In the genomic region with DNA sequence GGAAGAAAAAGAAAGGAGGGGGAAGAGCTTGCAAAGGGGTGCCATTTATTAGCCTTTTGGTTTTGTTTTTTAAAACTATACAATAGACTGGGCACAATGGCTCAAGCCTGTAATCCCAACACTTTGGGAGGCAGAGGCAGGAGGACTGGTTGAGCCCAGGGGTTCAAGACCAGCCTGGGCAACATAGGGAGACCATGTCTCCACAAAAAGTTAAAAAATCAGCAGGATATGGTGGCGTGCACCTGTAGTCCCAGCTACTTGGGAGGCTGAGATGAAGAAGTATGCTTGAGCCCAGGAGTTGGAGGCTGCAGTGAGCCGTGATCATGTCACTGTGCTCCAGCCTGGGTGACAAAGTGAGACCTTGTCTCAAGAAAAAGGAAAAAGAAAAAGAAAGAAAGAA, we compare ENCODE assay signal across 1 cellular context.
TF ChIP-seq lines count a peak whose summit lies in the region.

No MANE protein-coding gene starts in this region.

TF ChIP-seq in HepG2, 621 proteins besides CTCF, POLR2A, EP300 and RAD21:
- TF ChIP-seq ZNF292 (CRISPR knock-in tag; IDR thresholded peaks at IDR 0.05; ENCODE audit: borderline replicate concordance, low read depth): 0 out of 2 replicates have a peak, but pooled peaks have one; percentile 26
- no peak for TF ChIP-seq KDM3A (CRISPR knock-in tag; IDR thresholded peaks at IDR 0.05; ENCODE audit: low read depth)
- 0 out of 2 replicates have a peak, but pooled peaks have one; percentile 4 for TF ChIP-seq ZMYM4 (CRISPR knock-in tag; IDR thresholded peaks at IDR 0.05)
- TF ChIP-seq EHMT2 (IDR thresholded peaks at IDR 0.05; ENCODE audit: borderline replicate concordance, low read depth, low read length): peak; percentile 2; the same call in 1 of the 2 replicates
- TF ChIP-seq, protein P1, sequence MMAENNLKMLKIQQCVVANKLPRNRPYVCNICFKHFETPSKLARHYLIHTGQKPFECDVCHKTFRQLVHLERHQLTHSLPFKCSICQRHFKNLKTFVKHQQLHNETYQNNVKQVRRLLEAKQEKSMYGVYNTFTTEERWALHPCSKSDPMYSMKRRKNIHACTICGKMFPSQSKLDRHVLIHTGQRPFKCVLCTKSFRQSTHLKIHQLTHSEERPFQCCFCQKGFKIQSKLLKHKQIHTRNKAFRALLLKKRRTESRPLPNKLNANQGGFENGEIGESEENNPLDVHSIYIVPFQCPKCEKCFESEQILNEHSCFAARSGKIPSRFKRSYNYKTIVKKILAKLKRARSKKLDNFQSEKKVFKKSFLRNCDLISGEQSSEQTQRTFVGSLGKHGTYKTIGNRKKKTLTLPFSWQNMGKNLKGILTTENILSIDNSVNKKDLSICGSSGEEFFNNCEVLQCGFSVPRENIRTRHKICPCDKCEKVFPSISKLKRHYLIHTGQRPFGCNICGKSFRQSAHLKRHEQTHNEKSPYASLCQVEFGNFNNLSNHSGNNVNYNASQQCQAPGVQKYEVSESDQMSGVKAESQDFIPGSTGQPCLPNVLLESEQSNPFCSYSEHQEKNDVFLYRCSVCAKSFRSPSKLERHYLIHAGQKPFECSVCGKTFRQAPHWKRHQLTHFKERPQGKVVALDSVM (CRISPR knock-in tag; IDR thresholded peaks at IDR 0.05): peak; percentile 48; the same call in 1 of the 2 replicates
- no peak for TF ChIP-seq ZNF441 (CRISPR knock-in tag; IDR thresholded peaks at IDR 0.05; ENCODE audit: borderline replicate concordance)
- TF ChIP-seq ZMYM3 (CRISPR knock-in tag; IDR thresholded peaks at IDR 0.05): peak; percentile 77
- 0 out of 2 replicates have a peak, but pooled peaks have one; percentile 6 for TF ChIP-seq KAT7 (CRISPR knock-in tag; IDR thresholded peaks at IDR 0.05; ENCODE audit: borderline replicate concordance)
- peak; percentile 92 for TF ChIP-seq ZNF460 (CRISPR knock-in tag; IDR thresholded peaks at IDR 0.05; ENCODE audit: borderline replicate concordance)
- TF ChIP-seq, protein P2, sequence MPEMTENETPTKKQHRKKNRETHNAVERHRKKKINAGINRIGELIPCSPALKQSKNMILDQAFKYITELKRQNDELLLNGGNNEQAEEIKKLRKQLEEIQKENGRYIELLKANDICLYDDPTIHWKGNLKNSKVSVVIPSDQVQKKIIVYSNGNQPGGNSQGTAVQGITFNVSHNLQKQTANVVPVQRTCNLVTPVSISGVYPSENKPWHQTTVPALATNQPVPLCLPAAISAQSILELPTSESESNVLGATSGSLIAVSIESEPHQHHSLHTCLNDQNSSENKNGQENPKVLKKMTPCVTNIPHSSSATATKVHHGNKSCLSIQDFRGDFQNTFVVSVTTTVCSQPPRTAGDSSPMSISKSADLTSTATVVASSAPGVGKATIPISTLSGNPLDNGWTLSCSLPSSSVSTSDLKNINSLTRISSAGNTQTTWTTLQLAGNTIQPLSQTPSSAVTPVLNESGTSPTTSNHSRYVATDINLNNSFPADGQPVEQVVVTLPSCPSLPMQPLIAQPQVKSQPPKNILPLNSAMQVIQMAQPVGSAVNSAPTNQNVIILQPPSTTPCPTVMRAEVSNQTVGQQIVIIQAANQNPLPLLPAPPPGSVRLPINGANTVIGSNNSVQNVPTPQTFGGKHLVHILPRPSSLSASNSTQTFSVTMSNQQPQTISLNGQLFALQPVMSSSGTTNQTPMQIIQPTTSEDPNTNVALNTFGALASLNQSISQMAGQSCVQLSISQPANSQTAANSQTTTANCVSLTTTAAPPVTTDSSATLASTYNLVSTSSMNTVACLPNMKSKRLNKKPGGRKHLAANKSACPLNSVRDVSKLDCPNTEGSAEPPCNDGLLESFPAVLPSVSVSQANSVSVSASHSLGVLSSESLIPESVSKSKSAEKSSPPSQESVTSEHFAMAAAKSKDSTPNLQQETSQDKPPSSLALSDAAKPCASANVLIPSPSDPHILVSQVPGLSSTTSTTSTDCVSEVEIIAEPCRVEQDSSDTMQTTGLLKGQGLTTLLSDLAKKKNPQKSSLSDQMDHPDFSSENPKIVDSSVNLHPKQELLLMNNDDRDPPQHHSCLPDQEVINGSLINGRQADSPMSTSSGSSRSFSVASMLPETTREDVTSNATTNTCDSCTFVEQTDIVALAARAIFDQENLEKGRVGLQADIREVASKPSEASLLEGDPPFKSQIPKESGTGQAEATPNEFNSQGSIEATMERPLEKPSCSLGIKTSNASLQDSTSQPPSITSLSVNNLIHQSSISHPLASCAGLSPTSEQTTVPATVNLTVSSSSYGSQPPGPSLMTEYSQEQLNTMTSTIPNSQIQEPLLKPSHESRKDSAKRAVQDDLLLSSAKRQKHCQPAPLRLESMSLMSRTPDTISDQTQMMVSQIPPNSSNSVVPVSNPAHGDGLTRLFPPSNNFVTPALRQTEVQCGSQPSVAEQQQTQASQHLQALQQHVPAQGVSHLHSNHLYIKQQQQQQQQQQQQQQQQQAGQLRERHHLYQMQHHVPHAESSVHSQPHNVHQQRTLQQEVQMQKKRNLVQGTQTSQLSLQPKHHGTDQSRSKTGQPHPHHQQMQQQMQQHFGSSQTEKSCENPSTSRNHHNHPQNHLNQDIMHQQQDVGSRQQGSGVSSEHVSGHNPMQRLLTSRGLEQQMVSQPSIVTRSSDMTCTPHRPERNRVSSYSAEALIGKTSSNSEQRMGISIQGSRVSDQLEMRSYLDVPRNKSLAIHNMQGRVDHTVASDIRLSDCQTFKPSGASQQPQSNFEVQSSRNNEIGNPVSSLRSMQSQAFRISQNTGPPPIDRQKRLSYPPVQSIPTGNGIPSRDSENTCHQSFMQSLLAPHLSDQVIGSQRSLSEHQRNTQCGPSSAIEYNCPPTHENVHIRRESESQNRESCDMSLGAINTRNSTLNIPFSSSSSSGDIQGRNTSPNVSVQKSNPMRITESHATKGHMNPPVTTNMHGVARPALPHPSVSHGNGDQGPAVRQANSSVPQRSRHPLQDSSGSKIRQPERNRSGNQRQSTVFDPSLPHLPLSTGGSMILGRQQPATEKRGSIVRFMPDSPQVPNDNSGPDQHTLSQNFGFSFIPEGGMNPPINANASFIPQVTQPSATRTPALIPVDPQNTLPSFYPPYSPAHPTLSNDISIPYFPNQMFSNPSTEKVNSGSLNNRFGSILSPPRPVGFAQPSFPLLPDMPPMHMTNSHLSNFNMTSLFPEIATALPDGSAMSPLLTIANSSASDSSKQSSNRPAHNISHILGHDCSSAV (CRISPR knock-in tag; IDR thresholded peaks at IDR 0.05; ENCODE audit: borderline replicate concordance): peak; percentile 65; the same call in 1 of the 2 replicates
- TF ChIP-seq, protein P3, sequence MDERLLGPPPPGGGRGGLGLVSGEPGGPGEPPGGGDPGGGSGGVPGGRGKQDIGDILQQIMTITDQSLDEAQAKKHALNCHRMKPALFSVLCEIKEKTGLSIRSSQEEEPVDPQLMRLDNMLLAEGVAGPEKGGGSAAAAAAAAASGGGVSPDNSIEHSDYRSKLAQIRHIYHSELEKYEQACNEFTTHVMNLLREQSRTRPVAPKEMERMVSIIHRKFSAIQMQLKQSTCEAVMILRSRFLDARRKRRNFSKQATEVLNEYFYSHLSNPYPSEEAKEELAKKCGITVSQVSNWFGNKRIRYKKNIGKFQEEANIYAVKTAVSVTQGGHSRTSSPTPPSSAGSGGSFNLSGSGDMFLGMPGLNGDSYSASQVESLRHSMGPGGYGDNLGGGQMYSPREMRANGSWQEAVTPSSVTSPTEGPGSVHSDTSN (CRISPR knock-in tag; IDR thresholded peaks at IDR 0.05): no peak
- TF ChIP-seq SMAD9 (CRISPR knock-in tag; IDR thresholded peaks at IDR 0.05): no peak
- 0 out of 2 replicates have a peak, but pooled peaks have one; percentile 0 for TF ChIP-seq KMT2A (CRISPR knock-in tag; IDR thresholded peaks at IDR 0.05)
- TF ChIP-seq ZNF710 (CRISPR knock-in tag; IDR thresholded peaks at IDR 0.05; ENCODE audit: borderline replicate concordance): 0 out of 2 replicates have a peak, but pooled peaks have one; percentile 29
- TF ChIP-seq ZMYM2 (CRISPR knock-in tag; IDR thresholded peaks at IDR 0.05): 0 out of 2 replicates have a peak, but pooled peaks have one; percentile 19
- peak; percentile 12; the same call in 1 of the 2 replicates for TF ChIP-seq SALL1 (CRISPR knock-in tag; IDR thresholded peaks at IDR 0.05)
- TF ChIP-seq ZNF20 (CRISPR knock-in tag; IDR thresholded peaks at IDR 0.05): no peak
- TF ChIP-seq ZSCAN22 (CRISPR knock-in tag; IDR thresholded peaks at IDR 0.05): no peak
- TF ChIP-seq TRIM24 (CRISPR knock-in tag; IDR thresholded peaks at IDR 0.05): no peak
- TF ChIP-seq EED (CRISPR knock-in tag; IDR thresholded peaks at IDR 0.05): no peak
